In the genomic region with DNA sequence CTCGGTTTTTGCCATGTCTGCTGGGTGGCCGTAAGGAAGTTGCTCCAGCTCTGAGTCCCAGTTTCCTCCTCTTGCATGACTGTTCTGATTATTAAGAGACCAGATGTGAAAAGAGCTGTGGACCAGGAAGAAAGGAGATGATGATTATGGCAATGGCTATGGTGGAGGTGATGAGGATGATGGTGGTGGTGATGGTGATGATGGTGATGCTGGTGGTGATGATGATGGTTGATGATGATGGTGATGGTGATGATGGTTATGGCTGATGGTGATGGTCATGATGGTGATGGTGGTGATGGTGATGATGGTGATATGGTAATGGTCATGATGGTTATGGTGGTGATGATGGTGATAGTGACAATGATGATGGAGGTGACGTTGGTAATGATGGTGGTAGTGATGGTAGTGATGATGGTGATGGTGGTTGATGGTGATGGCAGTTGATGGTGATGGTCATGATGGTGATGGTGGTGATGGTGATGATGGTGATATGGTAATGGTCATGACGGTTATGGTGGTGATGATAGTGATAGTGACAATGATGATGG, we compare ENCODE assay signal across 14 cellular contexts.
"Had no signal": no experiment of that assay in that cellular context is flagged by ENCODE, and none has a peak within 500 bp of the region (broad histone marks: within the 10 kb centered on the region; RNA-seq: fewer than 3 reads in every experiment).

No MANE protein-coding gene starts in this region.

- H3K4me1 ChIP-seq: colonic mucosa, parathyroid adenoma, psoas muscle, testis had no signal

- DNase-seq: colonic mucosa; endodermal cell; foreskin melanocyte; naive B cell; retina; sigmoid colon; stimulated activated naive B cell treated with anti-CD40 and anti-IgM and Interleukin-4, amounts not matched to agents 10 μg/mL and 1 μg/mL and 100 μg/mL, for 72 hours; transverse colon had no signal

- H3K27ac ChIP-seq: colonic mucosa, hepatocyte, parathyroid adenoma, psoas muscle, sigmoid colon, skin epidermis, testis, transverse colon had no signal

- H3K79me2 ChIP-seq: hepatocyte, parathyroid adenoma had no signal

- H3K9ac ChIP-seq: parathyroid adenoma had no signal

- H3K9me3 ChIP-seq: colonic mucosa, psoas muscle, sigmoid colon, testis, transverse colon had no signal

- H3K36me3 ChIP-seq: colonic mucosa, sigmoid colon, transverse colon had no signal

- FAIRE-seq: endothelial cell of umbilical vein had no signal

- H3K4me3 ChIP-seq: colonic mucosa, hepatocyte, psoas muscle, skin epidermis had no signal

- H3K27me3 ChIP-seq: colonic mucosa, hepatocyte, testis had no signal

- H2AFZ ChIP-seq: hepatocyte, parathyroid adenoma had no signal
